ENCODE assay signal across 29 cellular contexts in genomic region chr9:95135756-95136155, GRCh38.
"Had no signal": no experiment of that assay in that cellular context is flagged by ENCODE, and none has a peak within 500 bp of the region (broad histone marks: within the 10 kb centered on the region; RNA-seq: fewer than 3 reads in every experiment).

No MANE protein-coding gene starts in this region.

- H3K4me1 Mint-ChIP-seq: stimulated activated effector memory CD8-positive, alpha-beta T cell treated with anti-CD3 and anti-CD28 coated beads, Interleukin-12 subunit alpha, Interleukin-12 subunit beta, amount 100 ng/mL, for 72 hours; stimulated activated naive B cell treated with anti-CD40 and anti-IgM and Interleukin-4, amounts not matched to agents 10 μg/mL and 1 μg/mL and 100 μg/mL, for 72 hours; stimulated activated naive CD8-positive, alpha-beta T cell treated with anti-CD3 and anti-CD28 coated beads, Interleukin-15, amount 100 ng/mL, for 72 hours had no signal

- DNase-seq: stimulated activated CD4-positive, alpha-beta T cell treated with anti-CD3 and anti-CD28 coated beads, Interleukin-2, amount 100 ng/mL, for 48 hours; stimulated activated CD4-positive, alpha-beta T cell treated with anti-CD3 and anti-CD28 coated beads, Interleukin-4, amount 100 ng/mL, for 1 hour; stimulated activated CD4-positive, alpha-beta T cell treated with anti-CD3 and anti-CD28 coated beads, Interleukin-4, amount 100 ng/mL, for 24 hours; stimulated activated CD4-positive, alpha-beta T cell treated with anti-CD3 and anti-CD28 coated beads, Interleukin-4, amount 100 ng/mL, for 4 hours; stimulated activated CD8-positive, alpha-beta memory T cell treated with anti-CD3 and anti-CD28 coated beads, Interleukin-4, amount 100 ng/mL, for 48 hours; stimulated activated naive B cell treated with anti-CD40 and anti-IgM and Interleukin-4, amounts not matched to agents 10 μg/mL and 1 μg/mL and 100 μg/mL, for 72 hours; stimulated activated naive CD4-positive, alpha-beta T cell; stimulated activated naive CD4-positive, alpha-beta T cell treated with Interleukin-2 at 50 U/mL for 16 hours; stimulated activated naive CD8-positive, alpha-beta T cell treated with anti-CD3 and anti-CD28 coated beads, Interleukin-15, amount 100 ng/mL, for 72 hours; stimulated activated naive CD8-positive, alpha-beta T cell treated with anti-CD3 and anti-CD28 coated beads, Interleukin-15, Interleukin-2, amounts not matched to agents 100 U/mL and 50 U/mL, for 24 hours; stomach; substantia nigra; testis; thyroid gland; tibial artery; transverse colon; trophoblast cell; upper lobe of left lung; upper lobe of right lung; uterus had no signal

- H3K9me3 ChIP-seq: stomach, suprapubic skin, testis, thoracic aorta, thyroid gland, tibial artery, tibial nerve, transverse colon, upper lobe of left lung, upper lobe of right lung, uterus, vagina had no signal

- ATAC-seq: stimulated activated effector memory CD8-positive, alpha-beta T cell treated with anti-CD3 and anti-CD28 coated beads, Interleukin-12 subunit alpha, Interleukin-12 subunit beta, amount 100 ng/mL, for 72 hours; stimulated activated memory B cell treated with anti-CD40 and anti-IgM and Interleukin-4, amounts not matched to agents 10 μg/mL and 1 μg/mL and 100 μg/mL, for 72 hours; stimulated activated naive B cell treated with anti-CD40 and anti-IgM and Interleukin-4, amounts not matched to agents 10 μg/mL and 1 μg/mL and 100 μg/mL, for 72 hours; stimulated activated naive CD8-positive, alpha-beta T cell treated with anti-CD3 and anti-CD28 coated beads, Interleukin-15, amount 100 ng/mL, for 72 hours; stimulated activated naive CD8-positive, alpha-beta T cell treated with anti-CD3 and anti-CD28 coated beads, Interleukin-15, Interleukin-2, amounts not matched to agents 100 U/mL and 50 U/mL, for 24 hours; upper lobe of right lung had no signal

- H3K27ac Mint-ChIP-seq: stimulated activated effector memory CD8-positive, alpha-beta T cell treated with anti-CD3 and anti-CD28 coated beads, Interleukin-12 subunit alpha, Interleukin-12 subunit beta, amount 100 ng/mL, for 72 hours; stimulated activated memory B cell treated with anti-CD40 and anti-IgM and Interleukin-4, amounts not matched to agents 10 μg/mL and 1 μg/mL and 100 μg/mL, for 72 hours; stimulated activated naive B cell treated with anti-CD40 and anti-IgM and Interleukin-4, amounts not matched to agents 10 μg/mL and 1 μg/mL and 100 μg/mL, for 72 hours; stimulated activated naive CD8-positive, alpha-beta T cell treated with anti-CD3 and anti-CD28 coated beads, Interleukin-15, Interleukin-2, amounts not matched to agents 100 ng/mL and 50 ng/mL, for 24 hours; type B pancreatic cell had no signal

- H3K27ac ChIP-seq: stomach, suprapubic skin, testis, thoracic aorta, thyroid gland, tibial artery, tibial nerve, transverse colon, upper lobe of left lung, upper lobe of right lung, uterus, vagina had no signal

- H3K27me3 ChIP-seq: stomach, suprapubic skin, testis, thyroid gland, tibial artery, tibial nerve, transverse colon, upper lobe of left lung, upper lobe of right lung, uterus, vagina had no signal

- H3K4me1 ChIP-seq: uterus had no signal

- FAIRE-seq: urothelium cell line had no signal

- H3K36me3 ChIP-seq: suprapubic skin, thoracic aorta, thyroid gland, tibial artery, transverse colon, upper lobe of right lung, uterus, vagina had no signal

- H3K9me3 Mint-ChIP-seq: stimulated activated effector memory CD8-positive, alpha-beta T cell treated with anti-CD3 and anti-CD28 coated beads, Interleukin-12 subunit alpha, Interleukin-12 subunit beta, amount 100 ng/mL, for 72 hours; stimulated activated memory B cell treated with anti-CD40 and anti-IgM and Interleukin-4, amounts not matched to agents 10 μg/mL and 1 μg/mL and 100 μg/mL, for 72 hours; stimulated activated naive B cell treated with anti-CD40 and anti-IgM and Interleukin-4, amounts not matched to agents 10 μg/mL and 1 μg/mL and 100 μg/mL, for 72 hours; stimulated activated naive CD8-positive, alpha-beta T cell treated with anti-CD3 and anti-CD28 coated beads, Interleukin-15, amount 100 ng/mL, for 72 hours; stimulated activated naive CD8-positive, alpha-beta T cell treated with anti-CD3 and anti-CD28 coated beads, Interleukin-15, Interleukin-2, amounts not matched to agents 100 ng/mL and 50 ng/mL, for 24 hours; type B pancreatic cell had no signal

- H3K4me3 Mint-ChIP-seq: stimulated activated effector memory CD8-positive, alpha-beta T cell treated with anti-CD3 and anti-CD28 coated beads, Interleukin-12 subunit alpha, Interleukin-12 subunit beta, amount 100 ng/mL, for 72 hours; stimulated activated memory B cell treated with anti-CD40 and anti-IgM and Interleukin-4, amounts not matched to agents 10 μg/mL and 1 μg/mL and 100 μg/mL, for 72 hours; stimulated activated naive B cell treated with anti-CD40 and anti-IgM and Interleukin-4, amounts not matched to agents 10 μg/mL and 1 μg/mL and 100 μg/mL, for 72 hours; stimulated activated naive CD8-positive, alpha-beta T cell treated with anti-CD3 and anti-CD28 coated beads, Interleukin-15, amount 100 ng/mL, for 72 hours; stimulated activated naive CD8-positive, alpha-beta T cell treated with anti-CD3 and anti-CD28 coated beads, Interleukin-15, Interleukin-2, amounts not matched to agents 100 ng/mL and 50 ng/mL, for 24 hours; type B pancreatic cell had no signal

- H3K4me3 ChIP-seq: stomach, suprapubic skin, testis, thoracic aorta, thyroid gland, tibial artery, tibial nerve, transverse colon, upper lobe of left lung, upper lobe of right lung, uterus, vagina had no signal

- H3K27me3 Mint-ChIP-seq: stimulated activated memory B cell treated with anti-CD40 and anti-IgM and Interleukin-4, amounts not matched to agents 10 μg/mL and 1 μg/mL and 100 μg/mL, for 72 hours; stimulated activated naive B cell treated with anti-CD40 and anti-IgM and Interleukin-4, amounts not matched to agents 10 μg/mL and 1 μg/mL and 100 μg/mL, for 72 hours; stimulated activated naive CD8-positive, alpha-beta T cell treated with anti-CD3 and anti-CD28 coated beads, Interleukin-15, amount 100 ng/mL, for 72 hours; stimulated activated naive CD8-positive, alpha-beta T cell treated with anti-CD3 and anti-CD28 coated beads, Interleukin-15, Interleukin-2, amounts not matched to agents 100 ng/mL and 50 ng/mL, for 24 hours; type B pancreatic cell had no signal
